ENCODE assay signal across 1 cellular context in the genomic region with DNA sequence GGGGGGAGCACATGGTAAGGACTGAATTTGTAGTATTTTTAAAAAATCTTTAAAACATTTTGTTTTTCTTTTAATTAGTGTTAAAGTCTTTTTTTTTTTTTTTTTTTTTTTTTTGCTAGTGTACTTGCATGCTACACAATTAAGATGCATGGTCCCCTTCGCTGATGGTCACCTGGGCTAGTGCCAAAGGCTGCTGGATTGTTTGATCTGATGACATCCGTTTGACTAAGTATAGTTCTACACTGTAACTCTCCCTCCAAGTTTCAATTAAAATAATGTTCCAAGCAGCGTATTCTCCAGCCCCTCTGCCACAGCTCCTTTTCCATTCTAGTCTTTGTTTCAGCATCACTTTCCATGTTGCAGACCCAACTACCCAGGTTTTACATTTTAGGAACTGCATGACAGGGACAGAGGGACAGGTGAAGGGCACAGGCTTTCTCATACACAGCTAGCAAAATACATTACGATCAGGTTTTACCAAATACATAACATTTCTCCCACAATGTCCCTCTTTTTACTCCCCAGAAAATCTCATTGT.
TF ChIP-seq lines count a peak whose summit lies in the region.

No MANE protein-coding gene starts in this region.

TF ChIP-seq in H1, 55 proteins besides CTCF, POLR2A, EP300 and RAD21 (continued from another document):
- TF ChIP-seq, protein P1, sequence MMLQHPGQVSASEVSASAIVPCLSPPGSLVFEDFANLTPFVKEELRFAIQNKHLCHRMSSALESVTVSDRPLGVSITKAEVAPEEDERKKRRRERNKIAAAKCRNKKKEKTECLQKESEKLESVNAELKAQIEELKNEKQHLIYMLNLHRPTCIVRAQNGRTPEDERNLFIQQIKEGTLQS (IDR thresholded peaks at IDR 0.05; ENCODE audit: insufficient read depth, low read depth, low read length): no peak
- TF ChIP-seq SIRT6 (IDR thresholded peaks at IDR 0.05; ENCODE audit: low read length): no peak
- no peak for TF ChIP-seq SAP30 (IDR thresholded peaks at IDR 0.05; ENCODE audit: insufficient read depth, insufficient replicate concordance, low read length)
- TF ChIP-seq, protein P2, sequence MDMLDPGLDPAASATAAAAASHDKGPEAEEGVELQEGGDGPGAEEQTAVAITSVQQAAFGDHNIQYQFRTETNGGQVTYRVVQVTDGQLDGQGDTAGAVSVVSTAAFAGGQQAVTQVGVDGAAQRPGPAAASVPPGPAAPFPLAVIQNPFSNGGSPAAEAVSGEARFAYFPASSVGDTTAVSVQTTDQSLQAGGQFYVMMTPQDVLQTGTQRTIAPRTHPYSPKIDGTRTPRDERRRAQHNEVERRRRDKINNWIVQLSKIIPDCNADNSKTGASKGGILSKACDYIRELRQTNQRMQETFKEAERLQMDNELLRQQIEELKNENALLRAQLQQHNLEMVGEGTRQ (IDR thresholded peaks at IDR 0.05; ENCODE audit: low read length): no peak
- TF ChIP-seq CREB1 (IDR thresholded peaks at IDR 0.05): no peak
- TF ChIP-seq ZNF274 (IDR thresholded peaks at IDR 0.05; ENCODE audit: borderline replicate concordance, extremely low read depth, low read length): no peak
- TF ChIP-seq NANOG (IDR thresholded peaks at IDR 0.05; ENCODE audit: insufficient read depth, low read depth, low read length, poor library complexity, severe bottlenecking): no peak
- TF ChIP-seq, protein P3, sequence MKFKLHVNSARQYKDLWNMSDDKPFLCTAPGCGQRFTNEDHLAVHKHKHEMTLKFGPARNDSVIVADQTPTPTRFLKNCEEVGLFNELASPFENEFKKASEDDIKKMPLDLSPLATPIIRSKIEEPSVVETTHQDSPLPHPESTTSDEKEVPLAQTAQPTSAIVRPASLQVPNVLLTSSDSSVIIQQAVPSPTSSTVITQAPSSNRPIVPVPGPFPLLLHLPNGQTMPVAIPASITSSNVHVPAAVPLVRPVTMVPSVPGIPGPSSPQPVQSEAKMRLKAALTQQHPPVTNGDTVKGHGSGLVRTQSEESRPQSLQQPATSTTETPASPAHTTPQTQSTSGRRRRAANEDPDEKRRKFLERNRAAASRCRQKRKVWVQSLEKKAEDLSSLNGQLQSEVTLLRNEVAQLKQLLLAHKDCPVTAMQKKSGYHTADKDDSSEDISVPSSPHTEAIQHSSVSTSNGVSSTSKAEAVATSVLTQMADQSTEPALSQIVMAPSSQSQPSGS (IDR thresholded peaks at IDR 0.05; ENCODE audit: low read length): no peak
- TF ChIP-seq MAFK (IDR thresholded peaks at IDR 0.05; ENCODE audit: low read depth, low read length): no peak
- no peak for TF ChIP-seq EGR1 (IDR thresholded peaks at IDR 0.05; ENCODE audit: borderline replicate concordance, low read depth, low read length)
- no peak for TF ChIP-seq SP2 (IDR thresholded peaks at IDR 0.05; ENCODE audit: low read length)
- no peak for TF ChIP-seq YY1 (IDR thresholded peaks at IDR 0.05; ENCODE audit: low read depth, low read length)
